Comparison of ENCODE assay signal across 10 cellular contexts in the genomic region with DNA sequence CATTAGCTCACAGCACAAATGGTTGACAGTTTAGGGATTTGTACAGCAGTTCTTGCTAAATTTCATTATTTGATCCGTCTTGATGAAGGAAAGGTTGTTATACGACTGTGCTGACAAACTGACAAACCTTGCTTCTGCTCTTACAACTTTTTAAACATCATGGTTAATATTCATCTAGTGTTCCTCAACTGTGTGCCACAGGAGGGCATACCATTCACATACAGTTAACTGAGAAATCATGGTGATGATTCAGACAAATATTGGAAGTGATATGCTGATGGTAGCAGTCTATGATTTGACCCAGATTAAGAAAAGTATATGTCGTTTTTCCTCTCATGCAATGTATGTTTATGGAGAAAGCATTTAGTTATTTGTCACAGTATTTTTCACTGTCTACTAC.
DNase-seq lines count a peak whose midpoint lies in the region; ATAC-seq, FAIRE-seq and TF ChIP-seq lines count a peak whose summit lies in the region.
"Had no signal": no experiment of that assay in that cellular context is flagged by ENCODE, and none has a peak within 500 bp of the region (broad histone marks: within the 10 kb centered on the region; RNA-seq: fewer than 3 reads in every experiment).

No MANE protein-coding gene starts in this region.

- H3K36me3 ChIP-seq in OCI-LY7 (ENCODE audit: insufficient read depth, low read length) (no peaks in the 10 kb centered on the region), small intestine (ENCODE audit: control insufficient read depth in 2 of 2, insufficient read depth in 2 of 2, low read length in 2 of 2) (no peaks in the 10 kb centered on the region)

- H3K9me3 Mint-ChIP-seq in chondrocyte (ENCODE audit: low read depth), result peaks cover 3% of the 10 kb centered on the region
- no peaks in the 10 kb centered on the region for H3K9me3 Mint-ChIP-seq in activated T-helper 2 cell treated with anti-CD3 and anti-CD28 coated beads, Interferon-gamma antibody, Interleukin-2, Interleukin-4, amounts not matched to agents 10 μg/mL and 5 μg/mL and 100 μg/mL, durations not matched to agents 14 hours and 24 hours and 36 hours

- H4K20me1 ChIP-seq in OCI-LY7 (ENCODE audit: insufficient read depth, low read length), result no peaks in the 10 kb centered on the region

- DNase-seq in NCI-H82 (lab: John Stamatoyannopoulos, UW), result peak; percentile 21
- DNase-seq in NCI-H82 treated with DMSO at 0.1 percent for 48 hours (lab: John Stamatoyannopoulos, UW; ENCODE audit: unreplicated experiment), result no peak
- peak; percentile 0 for DNase-seq in OCI-LY7 (ENCODE audit: low spot score)
- DNase-seq in chondrocyte (ENCODE audit: low spot score), result no peak
- DNase-seq in small intestine, result peak; percentile 1
- no peak for DNase-seq in activated T-cell treated with anti-CD3 and anti-CD28 coated beads, Interleukin-2, amount 50 U/mL, for 1 hour
- no peak for DNase-seq in activated T-helper 2 cell treated with anti-CD3 and anti-CD28 coated beads, Interferon-gamma antibody, Interleukin-2, Interleukin-4, amounts not matched to agents 10 μg/mL and 5 μg/mL and 100 μg/mL, durations not matched to agents 14 hours and 24 hours and 36 hours (ENCODE audit: low spot score)
- DNase-seq: left ventricle myocardium superior, psoas muscle had no signal

- H3K4me1 ChIP-seq in OCI-LY7 (ENCODE audit: insufficient read depth, low read length, poor library complexity, severe bottlenecking), result no peaks in the 10 kb centered on the region
- no peaks in the 10 kb centered on the region for H3K4me1 ChIP-seq in small intestine (ENCODE audit: control insufficient read depth in 2 of 2, insufficient read depth in 1 of 2, low read depth in 1 of 2, low read length in 1 of 2)
- H3K4me1 ChIP-seq: psoas muscle had no signal

- H3K27ac Mint-ChIP-seq in chondrocyte (ENCODE audit: unreplicated experiment), result no peak overlapping the region
- no peak overlapping the region for H3K27ac Mint-ChIP-seq in activated T-helper 2 cell treated with anti-CD3 and anti-CD28 coated beads, Interferon-gamma antibody, Interleukin-2, Interleukin-4, amounts not matched to agents 10 μg/mL and 5 μg/mL and 100 μg/mL, durations not matched to agents 14 hours and 24 hours and 36 hours

- H2AFZ ChIP-seq in OCI-LY7 (ENCODE audit: low read length), result no peak overlapping the region

- ATAC-seq in GM19467 (IDR thresholded peaks at IDR 0.05; ENCODE audit: unreplicated experiment), result no peak
- ATAC-seq: left ventricle myocardium superior, psoas muscle had no signal

- CTCF ChIA-PET in OCI-LY7 (lab: Charles Lee; ENCODE audit: unreplicated experiment), result no interaction called here

- intact Hi-C loops in OCI-LY7 (cut with micrococcal nuclease; ENCODE audit: unreplicated experiment), result no loop called here
- intact Hi-C loops in activated T-helper 2 cell treated with anti-CD3 and anti-CD28 coated beads, Interferon-gamma antibody, Interleukin-2, Interleukin-4, amounts not matched to agents 10 μg/mL and 5 μg/mL and 100 μg/mL, durations not matched to agents 14 hours and 24 hours and 36 hours (cut with micrococcal nuclease), result no loop called here

- H3K9me3 ChIP-seq in OCI-LY7 (ENCODE audit: low read length), result no peaks in the 10 kb centered on the region
- no peaks in the 10 kb centered on the region for H3K9me3 ChIP-seq in small intestine (ENCODE audit: control insufficient read depth, low read depth)
- H3K9me3 ChIP-seq: psoas muscle had no signal

- H3K4me1 Mint-ChIP-seq in chondrocyte (ENCODE audit: low read depth), result peaks cover 6% of the 10 kb centered on the region
- H3K4me1 Mint-ChIP-seq in activated T-helper 2 cell treated with anti-CD3 and anti-CD28 coated beads, Interferon-gamma antibody, Interleukin-2, Interleukin-4, amounts not matched to agents 10 μg/mL and 5 μg/mL and 100 μg/mL, durations not matched to agents 14 hours and 24 hours and 36 hours (ENCODE audit: low read depth), result no peaks in the 10 kb centered on the region

- no peak for FAIRE-seq in small intestine (lab: Jason Lieb, UNC)

- TF ChIP-seq CTCF in OCI-LY7 (conservative IDR thresholded peaks at IDR 0.05; ENCODE audit: low read length) (0 out of 2 replicates have a peak, but pooled peaks have one; percentile 25), chondrocyte (IDR thresholded peaks at IDR 0.05) (peak; percentile 67)

- POLR2A ChIA-PET in OCI-LY7 (lab: Charles Lee), result interaction anchor here (0.7 kb wide), 1 partner anchor 1746 kb away, joined by 3 read pairs; no protein-coding TSS in a partner anchor

- no peaks in the 10 kb centered on the region for H3K27me3 Mint-ChIP-seq in chondrocyte (ENCODE audit: low read depth)
- H3K27me3 Mint-ChIP-seq in activated T-helper 2 cell treated with anti-CD3 and anti-CD28 coated beads, Interferon-gamma antibody, Interleukin-2, Interleukin-4, amounts not matched to agents 10 μg/mL and 5 μg/mL and 100 μg/mL, durations not matched to agents 14 hours and 24 hours and 36 hours (ENCODE audit: low read depth), result no peaks in the 10 kb centered on the region

- H3K4me3 Mint-ChIP-seq in chondrocyte (ENCODE audit: unreplicated experiment), result no peak overlapping the region
- no peak overlapping the region for H3K4me3 Mint-ChIP-seq in activated T-helper 2 cell treated with anti-CD3 and anti-CD28 coated beads, Interferon-gamma antibody, Interleukin-2, Interleukin-4, amounts not matched to agents 10 μg/mL and 5 μg/mL and 100 μg/mL, durations not matched to agents 14 hours and 24 hours and 36 hours (ENCODE audit: low read depth)

- H3K4me3 ChIP-seq in OCI-LY7 (ENCODE audit: low read depth, low read length, poor library complexity, severe bottlenecking) (no peak overlapping the region), small intestine (ENCODE audit: low read depth in 1 of 2, low read length in 2 of 2) (no peak overlapping the region)
- H3K4me3 ChIP-seq: psoas muscle had no signal

- BruUV-seq in OCI-LY7 (replicated peaks; lab: Mats Ljungman, UMichigan), result no TSS peak

- no peaks in the 10 kb centered on the region for H3K79me2 ChIP-seq in OCI-LY7 (ENCODE audit: insufficient read depth, low read depth, low read length)

- H3K4me2 ChIP-seq in OCI-LY7 (ENCODE audit: low read length), result no peak overlapping the region

- H3K27ac ChIP-seq in OCI-LY7 (ENCODE audit: low read depth, low read length, poor library complexity, severe bottlenecking), result no peak overlapping the region
- H3K27ac ChIP-seq in small intestine (ENCODE audit: low read depth in 1 of 2, low read length in 1 of 2), result no peak overlapping the region
- H3K27ac ChIP-seq: psoas muscle had no signal

- no peaks in the 10 kb centered on the region for H3K27me3 ChIP-seq in small intestine (ENCODE audit: control insufficient read depth in 2 of 2, insufficient read depth in 2 of 2, low read length in 2 of 2)

- H3K9me2 ChIP-seq in OCI-LY7 (ENCODE audit: insufficient read depth, low read length), result no peaks in the 10 kb centered on the region

- 20 to 55% (median 36%) methylated on average over 3 of the region's 3 CpGs for WGBS in small intestine, 3 donors

- no peaks in the 10 kb centered on the region for H3K36me3 Mint-ChIP-seq in chondrocyte (ENCODE audit: low read depth)
- H3K36me3 Mint-ChIP-seq in activated T-helper 2 cell treated with anti-CD3 and anti-CD28 coated beads, Interferon-gamma antibody, Interleukin-2, Interleukin-4, amounts not matched to agents 10 μg/mL and 5 μg/mL and 100 μg/mL, durations not matched to agents 14 hours and 24 hours and 36 hours (ENCODE audit: low read depth), result no peaks in the 10 kb centered on the region

Comparison
In these comparisons a context has a peak if more than half of its experiments do, and no peak if none do; other contexts are left out.
1. DNase-seq: peak in NCI-H82 (single experiment), OCI-LY7 (single experiment) and small intestine (single experiment); none in NCI-H82 treated with DMSO at 0.1 percent for 48 hours (single experiment), chondrocyte (single experiment), activated T-cell treated with anti-CD3 and anti-CD28 coated beads, Interleukin-2, amount 50 U/mL, for 1 hour (single experiment) and activated T-helper 2 cell treated with anti-CD3 and anti-CD28 coated beads, Interferon-gamma antibody, Interleukin-2, Interleukin-4, amounts not matched to agents 10 μg/mL and 5 μg/mL and 100 μg/mL, durations not matched to agents 14 hours and 24 hours and 36 hours (single experiment).